ENCODE assay signal across 1 cellular context in genomic region chr11:1502168-1502955, GRCh38.
TF ChIP-seq lines count a peak whose summit lies in the region.

No MANE protein-coding gene starts in this region.

TF ChIP-seq in WTC11, 78 proteins besides CTCF, POLR2A, EP300 and RAD21 (continued from another document):
- TF ChIP-seq STAT6 (CRISPR knock-in tag; conservative IDR thresholded peaks at IDR 0.05; ENCODE audit: low read depth) (no peak), SMAD4 (CRISPR knock-in tag; IDR thresholded peaks at IDR 0.05) (no peak), ATF6 (CRISPR knock-in tag; IDR thresholded peaks at IDR 0.05) (no peak), JAZF1 (CRISPR knock-in tag; IDR thresholded peaks at IDR 0.05) (no peak), SOX15 (CRISPR knock-in tag; IDR thresholded peaks at IDR 0.05) (no peak), ZNF423 (CRISPR knock-in tag; IDR thresholded peaks at IDR 0.05) (no peak)
